Comparison of ENCODE assay signal across 8 cellular contexts in the genomic region with DNA sequence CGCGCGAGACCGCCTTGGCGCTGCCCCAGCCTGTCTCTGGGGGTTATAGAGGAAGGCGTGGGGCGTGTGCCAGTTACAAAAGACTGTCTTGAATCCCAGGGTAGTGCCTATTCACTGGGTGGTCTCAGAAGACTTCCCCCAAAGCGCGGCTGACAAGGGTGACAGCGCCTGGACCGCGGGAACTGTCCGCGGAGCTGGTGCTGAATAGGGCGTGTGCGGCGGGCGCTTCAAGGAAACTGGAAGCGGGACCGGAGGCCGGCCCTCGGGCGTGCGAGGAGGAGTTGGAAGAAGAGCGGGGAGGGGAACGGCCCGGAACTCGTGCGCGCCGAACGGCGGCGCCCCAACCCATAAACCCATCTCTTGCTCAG. TPM values are rescaled to one million over a fixed set of nuclear protein-coding genes. Genes with fewer than 3 reads are reported as not detected.
DNase-seq lines count a peak whose midpoint lies in the region; ATAC-seq and TF ChIP-seq lines count a peak whose summit lies in the region.

No MANE protein-coding gene starts in this region.

- peaks cover 99% of the 10 kb centered on the region for H3K27me3 Mint-ChIP-seq in WTC11 (ENCODE audit: low read depth)

- H3K4me1 ChIP-seq in A673 (ENCODE audit: insufficient read depth, low read length, poor library complexity, severe bottlenecking): peaks cover 6% of the 10 kb centered on the region
- peaks cover 15% of the 10 kb centered on the region for H3K4me1 ChIP-seq in ectodermal cell (ENCODE audit: control insufficient read depth, insufficient read depth, low read length)
- peaks cover 9% of the 10 kb centered on the region for H3K4me1 ChIP-seq in mucosa of descending colon (ENCODE audit: low read depth)
- H3K4me1 ChIP-seq in upper lobe of left lung: peaks cover 14 to 31% (median 25%) of the 10 kb centered on the region in 4 donors
- H3K4me1 ChIP-seq in gastrocnemius medialis: no peaks in the 10 kb centered on the region

- peaks cover 2% of the 10 kb centered on the region; the same call in 1 of the 2 replicates for H3K4me1 Mint-ChIP-seq in WTC11

- no peaks in the 10 kb centered on the region for H3K9me3 Mint-ChIP-seq in WTC11

- H3K4me3 Mint-ChIP-seq in WTC11: peak overlapping the region; percentile 68

- no peaks in the 10 kb centered on the region for H3K36me3 ChIP-seq in A673 (ENCODE audit: insufficient read depth, low read length, poor library complexity, severe bottlenecking)
- H3K36me3 ChIP-seq in ectodermal cell (ENCODE audit: control insufficient read depth, insufficient read depth, low read length): no peaks in the 10 kb centered on the region
- H3K36me3 ChIP-seq in mucosa of descending colon (ENCODE audit: low read depth): no peaks in the 10 kb centered on the region
- no peaks in the 10 kb centered on the region for H3K36me3 ChIP-seq in upper lobe of left lung
- no peaks in the 10 kb centered on the region for H3K36me3 ChIP-seq in gastrocnemius medialis

- TF ChIP-seq POLR2A in upper lobe of left lung (IDR thresholded peaks at IDR 0.05) (no peak), gastrocnemius medialis (IDR thresholded peaks at IDR 0.05) (no peak)

- WGBS in ectodermal cell, 2 experiments: 8% methylated on average over 34 of the region's 34 CpGs
- WGBS in upper lobe of left lung, 2 donors: 4% methylated on average over 33 to 34 of the region's 34 CpGs

- no peaks in the 10 kb centered on the region for H3K36me3 Mint-ChIP-seq in WTC11

- TF ChIP-seq CTCF in A673 (conservative IDR thresholded peaks at IDR 0.05; ENCODE audit: low read depth, low read length) (no peak), WTC11 (IDR thresholded peaks at IDR 0.05) (no peak), mucosa of descending colon (IDR thresholded peaks at IDR 0.05) (no peak), upper lobe of left lung (IDR thresholded peaks at IDR 0.05) (no peak), gastrocnemius medialis (IDR thresholded peaks at IDR 0.05 in 4 of 5, conservative IDR thresholded peaks at IDR 0.05 in 1 of 5) (no peak)

- H3K27me3 ChIP-seq in A673 (replicated peaks; ENCODE audit: insufficient read depth, low read depth, low read length, poor library complexity) (peaks cover 61% of the 10 kb centered on the region), ectodermal cell (ENCODE audit: control insufficient read depth, insufficient read depth, low read length, poor library complexity, severe bottlenecking) (peaks cover 100% of the 10 kb centered on the region), upper lobe of left lung (peaks cover 0 to 52% (median 28%) of the 10 kb centered on the region in 4 donors), gastrocnemius medialis (peaks cover 71 to 76% (median 71%) of the 10 kb centered on the region in 3 donors)

- no peak for TF ChIP-seq EP300 in upper lobe of left lung (IDR thresholded peaks at IDR 0.05)

- intact Hi-C loops in A673 (cut with micrococcal nuclease; ENCODE audit: unreplicated experiment): no loop called here
- intact Hi-C loops in mucosa of descending colon (cut with DNase I, micrococcal nuclease): no loop called here
- intact Hi-C loops in gastrocnemius medialis (cut with DNase I; ENCODE audit: low total_unique reads): no loop called here

- no peak overlapping the region for H3K27ac ChIP-seq in A673 (ENCODE audit: low read depth, low read length, poor library complexity, severe bottlenecking)
- no peak overlapping the region for H3K27ac ChIP-seq in ectodermal cell (ENCODE audit: insufficient read depth, low read depth, low read length, poor library complexity, severe bottlenecking)
- no peak overlapping the region for H3K27ac ChIP-seq in upper lobe of left lung
- no peak overlapping the region for H3K27ac ChIP-seq in gastrocnemius medialis

- peak; percentile 16 for ATAC-seq in WTC11
- peak; percentile 81 for ATAC-seq in mucosa of descending colon
- peak; percentile 66 to 79 for ATAC-seq in upper lobe of left lung (ENCODE audit: low FRiP score in 2 of 2)
- no peak for ATAC-seq in HG03457 (IDR thresholded peaks at IDR 0.05; ENCODE audit: unreplicated experiment)
- ATAC-seq in gastrocnemius medialis: no peak

- H3K27ac Mint-ChIP-seq in WTC11: no peak overlapping the region

- DNase-seq in A673 (ENCODE audit: low spot score) (peak; percentile 84), HEK293T (ENCODE audit: extremely low spot score) (peak; percentile 76), WTC11 (ENCODE audit: low spot score) (peak; percentile 81), mucosa of descending colon (peak; percentile 59 to 73 (median 72)), upper lobe of left lung (peak in 1 of 2 donors; percentile 90), gastrocnemius medialis (no peak)

- in situ Hi-C loops in gastrocnemius medialis (cut with MboI; ENCODE audit: low sequenced_read_pairs in 4 of 4): no loop called here

- POLR2A ChIA-PET in A673 (lab: Charles Lee; ENCODE audit: low non-redundant PET) (no interaction called here), HEK293T (lab: Yijun Ruan, JAX) (interaction anchor here (0.7 kb wide), 1 partner anchor 57 kb away, joined by 3 read pairs; a partner anchor contains a TSS), WTC11 (lab: Charles Lee) (interaction anchor here (0.6 kb wide), 1 partner anchor 8 kb away, joined by 3 read pairs; no protein-coding TSS in a partner anchor)

- H3K9me3 ChIP-seq in A673 (ENCODE audit: low read depth, low read length, poor library complexity, severe bottlenecking) (no peaks in the 10 kb centered on the region), ectodermal cell (ENCODE audit: control insufficient read depth, low read length) (no peaks in the 10 kb centered on the region), mucosa of descending colon (no peaks in the 10 kb centered on the region), upper lobe of left lung (peaks cover 0 to 4% (median 2%) of the 10 kb centered on the region in 4 donors), gastrocnemius medialis (no peaks in the 10 kb centered on the region)

- TSS peak; percentile 42 for BruUV-seq in A673 (replicated peaks; lab: Mats Ljungman, UMichigan)

- CTCF ChIA-PET in A673 (lab: Charles Lee) (interaction anchor here (1.1 kb wide), 1 partner anchor 46 kb away, joined by 3 read pairs; no protein-coding TSS in a partner anchor), HEK293T (lab: Yijun Ruan, JAX) (interaction anchor here (0.6 to 1.0 kb wide), 4 partner anchors 9 to 73 kb away, joined by 3 to 4 read pairs (median 3); no protein-coding TSS in a partner anchor), WTC11 (lab: Charles Lee) (interaction anchor here (1.0 to 4.4 kb wide), 11 partner anchors 9 to 95 kb away, joined by 3 to 37 read pairs (median 14); a partner anchor contains a TSS)

- H3K4me3 ChIP-seq in A673 (ENCODE audit: low read depth, low read length, poor library complexity, severe bottlenecking): peak overlapping the region; percentile 52
- peak overlapping the region; percentile 18 for H3K4me3 ChIP-seq in ectodermal cell (ENCODE audit: insufficient read depth, low read depth, low read length)
- no peak overlapping the region for H3K4me3 ChIP-seq in mucosa of descending colon
- peak overlapping the region in 2 of 4 donors; percentile 27 to 31 for H3K4me3 ChIP-seq in upper lobe of left lung
- H3K4me3 ChIP-seq in gastrocnemius medialis: no peak overlapping the region

TF ChIP-seq in HEK293T, 16 proteins besides CTCF, POLR2A, EP300 and RAD21:
- TF ChIP-seq ELF4 (IDR thresholded peaks at IDR 0.05) (no peak), NFRKB (IDR thresholded peaks at IDR 0.05) (no peak), FOXM1 (IDR thresholded peaks at IDR 0.05; ENCODE audit: borderline replicate concordance) (no peak), SUZ12 (IDR thresholded peaks at IDR 0.05) (no peak), TARDBP (IDR thresholded peaks at IDR 0.05) (no peak), SP1 (IDR thresholded peaks at IDR 0.05) (no peak)

TF ChIP-seq in WTC11, 78 proteins besides CTCF, POLR2A, EP300 and RAD21 (continues in another document):
- TF ChIP-seq, protein P1, sequence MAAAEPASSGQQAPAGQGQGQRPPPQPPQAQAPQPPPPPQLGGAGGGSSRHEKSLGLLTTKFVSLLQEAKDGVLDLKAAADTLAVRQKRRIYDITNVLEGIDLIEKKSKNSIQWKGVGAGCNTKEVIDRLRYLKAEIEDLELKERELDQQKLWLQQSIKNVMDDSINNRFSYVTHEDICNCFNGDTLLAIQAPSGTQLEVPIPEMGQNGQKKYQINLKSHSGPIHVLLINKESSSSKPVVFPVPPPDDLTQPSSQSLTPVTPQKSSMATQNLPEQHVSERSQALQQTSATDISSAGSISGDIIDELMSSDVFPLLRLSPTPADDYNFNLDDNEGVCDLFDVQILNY (CRISPR knock-in tag; IDR thresholded peaks at IDR 0.05): peak; percentile 49; the same call in 1 of the 2 replicates
- TF ChIP-seq OVOL2 (CRISPR knock-in tag; IDR thresholded peaks at IDR 0.05; ENCODE audit: borderline replicate concordance): no peak

RNA-seq across cellular contexts. Expression of a gene that starts 2.3 kb away (rescaled TPM):
- total RNA-seq in A673 (2021) (1.9 and 2.0 TPM in 2 replicates), WTC11 (2021) (0.09 to 0.14 TPM (median 0.13 TPM) in 3 replicates), mucosa of descending colon (not detected), upper lobe of left lung (under 1 TPM in 1 of 6 donors, not detected in 5; 0.10 TPM), gastrocnemius medialis (not detected)
- 0.33 TPM for polyA plus RNA-seq in ectodermal cell (2013, experiment 1 of 4)
- polyA plus RNA-seq in ectodermal cell (2013, experiment 2 of 4): 0.16 TPM
- 0.21 TPM for polyA plus RNA-seq in ectodermal cell (2013, experiment 3 of 4)
- polyA plus RNA-seq in ectodermal cell (2013, experiment 4 of 4): not detected

RNA-seq across cellular contexts. Expression of a gene that starts 6.8 kb away (rescaled TPM):
- total RNA-seq in A673 (2021) (8.6 and 11.5 TPM in 2 replicates), WTC11 (2021) (19.2 to 21.5 TPM (median 21.1 TPM) in 3 replicates), mucosa of descending colon (1 to 10 TPM; 2.0 to 4.8 (median 2.9) TPM), upper lobe of left lung (1 to 10 TPM; 1.5 to 9.4 (median 3.9) TPM), gastrocnemius medialis (under 1 TPM in 3 of 4 donors, not detected in 1; 0.13 to 0.82 (median 0.23) TPM)
- 4.8 TPM for polyA plus RNA-seq in ectodermal cell (2013, experiment 1 of 4)
- polyA plus RNA-seq in ectodermal cell (2013, experiment 2 of 4): 6.1 TPM
- 4.6 TPM for polyA plus RNA-seq in ectodermal cell (2013, experiment 3 of 4)
- polyA plus RNA-seq in ectodermal cell (2013, experiment 4 of 4): 4.9 TPM

RNA-seq across cellular contexts. Expression of a gene that starts 57.0 kb away (rescaled TPM):
- total RNA-seq in A673 (2021) (627 and 648 TPM in 2 replicates), WTC11 (2021) (482 to 518 TPM (median 514 TPM) in 3 replicates), mucosa of descending colon (100 to 1,000 TPM; 132 to 207 (median 144) TPM), upper lobe of left lung (100 to 1,000 TPM in 5 of 6 donors, 10 to 100 TPM in 1; 70.2 to 183 (median 129) TPM), gastrocnemius medialis (100 to 1,000 TPM; 215 to 334 (median 284) TPM)
- 327 TPM for polyA plus RNA-seq in ectodermal cell (2013, experiment 1 of 4)
- polyA plus RNA-seq in ectodermal cell (2013, experiment 2 of 4): 329 TPM
- polyA plus RNA-seq in ectodermal cell (2013, experiment 3 of 4): 230 TPM
- polyA plus RNA-seq in ectodermal cell (2013, experiment 4 of 4): 241 TPM

RNA-seq across cellular contexts. Expression of a gene that starts 58.0 kb away (rescaled TPM):
- total RNA-seq in A673 (2021) (17.7 and 20.0 TPM in 2 replicates), WTC11 (2021) (11.4 to 12.9 TPM (median 12.2 TPM) in 3 replicates), mucosa of descending colon (10 to 100 TPM; 30.4 to 37.4 (median 34.6) TPM), upper lobe of left lung (10 to 100 TPM in 5 of 6 donors, 1 to 10 TPM in 1; 6.7 to 21.6 (median 16.3) TPM), gastrocnemius medialis (100 to 1,000 TPM in 3 of 4 donors, 10 to 100 TPM in 1; 69.4 to 132 (median 104) TPM)
- polyA plus RNA-seq in ectodermal cell (2013, experiment 1 of 4): 16.4 TPM
- 16.4 TPM for polyA plus RNA-seq in ectodermal cell (2013, experiment 2 of 4)
- polyA plus RNA-seq in ectodermal cell (2013, experiment 3 of 4): 13.7 TPM
- polyA plus RNA-seq in ectodermal cell (2013, experiment 4 of 4): 13.2 TPM

Comparison
In these comparisons a context has a peak if more than half of its experiments do, and no peak if none do; other contexts are left out.
1. DNase-seq: peak in A673 (single experiment), HEK293T (single experiment), WTC11 (single experiment) and mucosa of descending colon (3 of 3); none in gastrocnemius medialis (0 of 2).
2. H3K4me3 ChIP-seq: peak in A673 (single experiment) and ectodermal cell (single experiment); none in mucosa of descending colon (single experiment) and gastrocnemius medialis (0 of 4).
3. ATAC-seq: peak in WTC11 (single experiment), mucosa of descending colon (single experiment) and upper lobe of left lung (2 of 2); none in HG03457 (single experiment) and gastrocnemius medialis (0 of 2).